In genomic region chr4:134753390-134753789, GRCh38 we compare ENCODE assay signal across 33 cellular contexts.
"Had no signal": no experiment of that assay in that cellular context is flagged by ENCODE, and none has a peak within 500 bp of the region (broad histone marks: within the 10 kb centered on the region; RNA-seq: fewer than 3 reads in every experiment).

No MANE protein-coding gene starts in this region.

- FAIRE-seq: astrocyte, bronchial epithelial cell had no signal

- H3K27me3 ChIP-seq: adrenal gland, ascending aorta, body of pancreas, brain microvascular endothelial cell, breast epithelium, cardiac muscle cell had no signal

- DNase-seq: activated effector memory CD4-positive, alpha-beta T cell treated with anti-CD3 and anti-CD28 coated beads, Interleukin-2, amount 50 U/mL, for 16 hours; activated effector memory CD4-positive, alpha-beta T cell treated with Interleukin-2 at 50 U/mL for 16 hours; activated gamma-delta T cell; activated gamma-delta T cell treated with Interleukin-2 at 50 U/mL for 16 hours; activated naive CD4-positive, alpha-beta T cell; activated naive CD4-positive, alpha-beta T cell treated with anti-CD3 and anti-CD28 coated beads for 36 hours; activated naive CD4-positive, alpha-beta T cell treated with anti-CD3 and anti-CD28 coated beads, Interleukin-2, amount 10 ng/mL, durations not matched to agents 7 days and 5 days; activated naive CD4-positive, alpha-beta T cell treated with anti-CD3 and anti-CD28 coated beads, Interleukin-2, amount 50 U/mL, for 16 hours; activated naive CD4-positive, alpha-beta T cell treated with Interleukin-2 at 50 U/mL for 16 hours; activated naive CD8-positive, alpha-beta T cell treated with anti-CD3 and anti-CD28 coated beads for 36 hours; activated naive CD8-positive, alpha-beta T cell treated with anti-CD3 and anti-CD28 coated beads, Interleukin-2, amount 10 ng/mL, durations not matched to agents 7 days and 5 days; activated naive CD8-positive, alpha-beta T cell treated with anti-CD3 and anti-CD28 coated beads, Interleukin-2, amount 50 U/mL, for 24 hours; activated T-cell treated with anti-CD3 and anti-CD28 coated beads, Interleukin-2, amount 50 U/mL, for 24 hours; activated T-cell treated with anti-CD3 and anti-CD28 coated beads, Interleukin-2, amount 50 U/mL, for 4 hours; activated T-cell treated with anti-CD3 and anti-CD28 coated beads, Interleukin-2, amount 50 U/mL, for 48 hours; activated T-cell treated with anti-CD3 and anti-CD28 coated beads, Interleukin-2, amount 50 U/mL, for 72 hours; adrenal gland; amniotic stem cell; amygdala; anterior cingulate cortex; aorta; body of pancreas; brain microvascular endothelial cell; caudate nucleus; central memory CD4-positive, alpha-beta T cell; cerebellar nuclear complex had no signal

- H3K27ac ChIP-seq: adrenal gland, ascending aorta, body of pancreas, brain microvascular endothelial cell, breast epithelium, cardiac muscle cell had no signal

- ATAC-seq: activated naive CD4-positive, alpha-beta T cell treated with anti-CD3 and anti-CD28 coated beads, Interleukin-2, amount 50 U/mL, for 72 hours; activated naive CD8-positive, alpha-beta T cell treated with anti-CD3 and anti-CD28 coated beads, Interleukin-2, amount 50 U/mL, for 24 hours; activated T-cell treated with anti-CD3 and anti-CD28 coated beads, Interleukin-2, amount 50 U/mL, for 4 hours; activated T-cell treated with anti-CD3 and anti-CD28 coated beads, Interleukin-2, amount 50 U/mL, for 72 hours; activated T-helper 17 cell treated with anti-CD3 and anti-CD28 coated beads, Interleukin-2, amount 50 U/mL, for 72 hours; body of pancreas had no signal

- H3K36me3 ChIP-seq: adrenal gland, ascending aorta, brain microvascular endothelial cell, breast epithelium, cardiac muscle cell had no signal

- H3K9me3 ChIP-seq: adrenal gland, ascending aorta, body of pancreas, breast epithelium had no signal

- H3K4me3 ChIP-seq: adrenal gland, ascending aorta, body of pancreas, breast epithelium, cardiac muscle cell had no signal

- H3K4me1 ChIP-seq: adrenal gland, ascending aorta, body of pancreas, breast epithelium had no signal
